1 cellular context compared by ENCODE assay signal in the genomic region with DNA sequence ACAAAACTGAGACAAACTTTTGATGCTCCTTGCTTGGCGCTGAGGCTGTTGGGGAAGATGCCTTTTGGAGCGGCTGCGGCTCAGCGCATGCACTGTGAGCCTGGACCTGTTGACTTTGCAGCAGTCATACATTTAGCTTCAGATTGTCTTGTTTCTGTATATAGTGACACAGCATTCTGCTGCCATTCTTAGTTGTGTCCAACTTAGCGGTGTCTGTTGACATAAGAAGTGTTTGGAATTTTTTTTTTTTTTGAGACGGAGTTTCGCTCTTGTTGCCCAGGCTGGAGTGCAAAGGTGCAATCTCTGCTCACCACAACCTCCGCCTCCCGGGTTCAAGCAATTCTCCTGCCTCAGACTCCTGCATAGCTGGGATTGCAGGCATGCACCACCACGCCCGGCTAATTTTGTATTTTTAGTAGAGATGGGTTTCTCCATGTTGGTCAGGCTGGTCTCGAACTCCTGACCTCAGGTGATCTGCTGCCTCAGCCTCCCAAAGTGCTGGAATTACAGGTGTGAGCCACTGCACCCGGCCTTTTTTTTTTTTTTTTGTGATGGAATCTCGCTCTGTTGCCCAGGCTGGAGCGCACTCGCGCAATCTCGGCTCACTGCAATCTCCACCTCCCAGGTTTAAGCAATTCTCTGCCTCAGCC.
TF ChIP-seq lines count a peak whose summit lies in the region.
"Not testable (repeated sequence)": the region's sequence is repeated elsewhere in the genome, so short reads cannot be mapped to it uniquely, and the experiment has no call there.

No MANE protein-coding gene starts in this region.

TF ChIP-seq in HepG2, 621 proteins besides CTCF, POLR2A, EP300 and RAD21 (continued from another document and continues in another):
- TF ChIP-seq, protein P1, sequence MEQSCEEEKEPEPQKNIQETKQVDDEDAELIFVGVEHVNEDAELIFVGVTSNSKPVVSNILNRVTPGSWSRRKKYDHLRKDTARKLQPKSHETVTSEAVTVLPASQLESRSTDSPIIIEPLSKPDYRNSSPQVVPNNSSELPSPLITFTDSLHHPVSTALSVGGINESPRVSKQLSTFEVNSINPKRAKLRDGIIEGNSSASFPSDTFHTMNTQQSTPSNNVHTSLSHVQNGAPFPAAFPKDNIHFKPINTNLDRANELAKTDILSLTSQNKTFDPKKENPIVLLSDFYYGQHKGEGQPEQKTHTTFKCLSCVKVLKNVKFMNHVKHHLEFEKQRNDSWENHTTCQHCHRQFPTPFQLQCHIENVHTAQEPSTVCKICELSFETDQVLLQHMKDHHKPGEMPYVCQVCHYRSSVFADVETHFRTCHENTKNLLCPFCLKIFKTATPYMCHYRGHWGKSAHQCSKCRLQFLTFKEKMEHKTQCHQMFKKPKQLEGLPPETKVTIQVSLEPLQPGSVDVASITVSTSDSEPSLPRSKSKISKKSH (CRISPR knock-in tag; IDR thresholded peaks at IDR 0.05; ENCODE audit: borderline replicate concordance), result 0 out of 2 replicates have a peak, but pooled peaks have one; percentile 28
- not testable (repeated sequence) for TF ChIP-seq ATF7 (IDR thresholded peaks at IDR 0.05)
- peak; percentile 64; the same call in 1 of the 2 replicates for TF ChIP-seq ATF7 (CRISPR knock-in tag; IDR thresholded peaks at IDR 0.05)
- TF ChIP-seq, protein P2, sequence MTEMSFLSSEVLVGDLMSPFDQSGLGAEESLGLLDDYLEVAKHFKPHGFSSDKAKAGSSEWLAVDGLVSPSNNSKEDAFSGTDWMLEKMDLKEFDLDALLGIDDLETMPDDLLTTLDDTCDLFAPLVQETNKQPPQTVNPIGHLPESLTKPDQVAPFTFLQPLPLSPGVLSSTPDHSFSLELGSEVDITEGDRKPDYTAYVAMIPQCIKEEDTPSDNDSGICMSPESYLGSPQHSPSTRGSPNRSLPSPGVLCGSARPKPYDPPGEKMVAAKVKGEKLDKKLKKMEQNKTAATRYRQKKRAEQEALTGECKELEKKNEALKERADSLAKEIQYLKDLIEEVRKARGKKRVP (CRISPR knock-in tag; IDR thresholded peaks at IDR 0.05), result peak in 1 of 2 experiments; percentile 83; a peak in 2 of 4 replicates
- TF ChIP-seq YY1 (IDR thresholded peaks at IDR 0.05; ENCODE audit: insufficient read depth, insufficient replicate concordance, low read depth, low read length), result peak; percentile 51
- 0 out of 2 replicates have a peak, but pooled peaks have one; percentile 23 for TF ChIP-seq KDM6A (CRISPR knock-in tag; IDR thresholded peaks at IDR 0.05; ENCODE audit: low read depth)
- TF ChIP-seq ZBTB38 (CRISPR knock-in tag; IDR thresholded peaks at IDR 0.05), result peak; percentile 43; the same call in 1 of the 2 replicates
- 0 out of 2 replicates have a peak, but pooled peaks have one; percentile 80 for TF ChIP-seq ZNF510 (CRISPR knock-in tag; IDR thresholded peaks at IDR 0.05; ENCODE audit: low read depth)
- TF ChIP-seq HIVEP1 (CRISPR knock-in tag; IDR thresholded peaks at IDR 0.05), result 0 out of 2 replicates have a peak, but pooled peaks have one; percentile 26
- TF ChIP-seq PITX1 (CRISPR knock-in tag; IDR thresholded peaks at IDR 0.05), result peak; percentile 38; the same call in 1 of the 2 replicates
- peak; percentile 63; the same call in 1 of the 2 replicates for TF ChIP-seq ZC3H13 (CRISPR knock-in tag; IDR thresholded peaks at IDR 0.05)
- TF ChIP-seq MAFG (CRISPR knock-in tag; IDR thresholded peaks at IDR 0.05), result peak; percentile 93
- peak; percentile 87 for TF ChIP-seq ADNP (CRISPR knock-in tag; IDR thresholded peaks at IDR 0.05)
- peak; percentile 61; the same call in 1 of the 2 replicates for TF ChIP-seq ZNF350 (CRISPR knock-in tag; IDR thresholded peaks at IDR 0.05; ENCODE audit: borderline replicate concordance, low read depth)
- TF ChIP-seq, protein P3, sequence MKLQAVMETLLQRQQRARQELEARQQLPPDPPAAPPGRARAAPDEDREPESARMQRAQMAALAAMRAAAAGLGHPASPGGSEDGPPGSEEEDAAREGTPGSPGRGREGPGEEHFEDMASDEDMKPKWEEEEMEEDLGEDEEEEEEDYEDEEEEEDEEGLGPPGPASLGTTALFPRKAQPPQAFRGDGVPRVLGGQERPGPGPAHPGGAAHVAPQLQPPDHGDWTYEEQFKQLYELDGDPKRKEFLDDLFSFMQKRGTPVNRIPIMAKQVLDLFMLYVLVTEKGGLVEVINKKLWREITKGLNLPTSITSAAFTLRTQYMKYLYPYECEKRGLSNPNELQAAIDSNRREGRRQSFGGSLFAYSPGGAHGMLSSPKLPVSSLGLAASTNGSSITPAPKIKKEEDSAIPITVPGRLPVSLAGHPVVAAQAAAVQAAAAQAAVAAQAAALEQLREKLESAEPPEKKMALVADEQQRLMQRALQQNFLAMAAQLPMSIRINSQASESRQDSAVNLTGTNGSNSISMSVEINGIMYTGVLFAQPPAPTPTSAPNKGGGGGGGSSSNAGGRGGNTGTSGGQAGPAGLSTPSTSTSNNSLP (IDR thresholded peaks at IDR 0.05; ENCODE audit: low read depth, low read length), result peak; percentile 70; the same call in 1 of the 2 replicates
- peak; percentile 29; the same call in 1 of the 2 replicates for TF ChIP-seq ZFP37 (CRISPR knock-in tag; IDR thresholded peaks at IDR 0.05; ENCODE audit: borderline replicate concordance)
- TF ChIP-seq, protein P4, sequence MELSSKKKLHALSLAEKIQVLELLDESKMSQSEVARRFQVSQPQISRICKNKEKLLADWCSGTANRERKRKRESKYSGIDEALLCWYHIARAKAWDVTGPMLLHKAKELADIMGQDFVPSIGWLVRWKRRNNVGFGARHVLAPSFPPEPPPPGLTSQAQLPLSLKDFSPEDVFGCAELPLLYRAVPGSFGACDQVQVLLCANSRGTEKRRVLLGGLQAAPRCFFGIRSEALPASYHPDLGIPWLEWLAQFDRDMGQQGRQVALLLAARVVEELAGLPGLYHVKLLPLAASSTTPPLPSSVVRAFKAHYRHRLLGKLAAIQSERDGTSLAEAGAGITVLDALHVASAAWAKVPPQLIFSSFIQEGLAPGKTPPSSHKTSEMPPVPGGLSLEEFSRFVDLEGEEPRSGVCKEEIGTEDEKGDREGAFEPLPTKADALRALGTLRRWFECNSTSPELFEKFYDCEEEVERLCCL (CRISPR knock-in tag; IDR thresholded peaks at IDR 0.05; ENCODE audit: borderline replicate concordance), result 0 out of 2 replicates have a peak, but pooled peaks have one; percentile 70
- peak; percentile 7; the same call in 1 of the 2 replicates for TF ChIP-seq LCORL (IDR thresholded peaks at IDR 0.05)
- peak; percentile 85; the same call in 1 of the 2 replicates for TF ChIP-seq LCORL (CRISPR knock-in tag; IDR thresholded peaks at IDR 0.05)
- TF ChIP-seq ZNF441 (CRISPR knock-in tag; IDR thresholded peaks at IDR 0.05; ENCODE audit: borderline replicate concordance), result peak; percentile 97
- peak; percentile 43; the same call in 1 of the 2 replicates for TF ChIP-seq HOXD1 (CRISPR knock-in tag; IDR thresholded peaks at IDR 0.05)
- TF ChIP-seq, protein P5, sequence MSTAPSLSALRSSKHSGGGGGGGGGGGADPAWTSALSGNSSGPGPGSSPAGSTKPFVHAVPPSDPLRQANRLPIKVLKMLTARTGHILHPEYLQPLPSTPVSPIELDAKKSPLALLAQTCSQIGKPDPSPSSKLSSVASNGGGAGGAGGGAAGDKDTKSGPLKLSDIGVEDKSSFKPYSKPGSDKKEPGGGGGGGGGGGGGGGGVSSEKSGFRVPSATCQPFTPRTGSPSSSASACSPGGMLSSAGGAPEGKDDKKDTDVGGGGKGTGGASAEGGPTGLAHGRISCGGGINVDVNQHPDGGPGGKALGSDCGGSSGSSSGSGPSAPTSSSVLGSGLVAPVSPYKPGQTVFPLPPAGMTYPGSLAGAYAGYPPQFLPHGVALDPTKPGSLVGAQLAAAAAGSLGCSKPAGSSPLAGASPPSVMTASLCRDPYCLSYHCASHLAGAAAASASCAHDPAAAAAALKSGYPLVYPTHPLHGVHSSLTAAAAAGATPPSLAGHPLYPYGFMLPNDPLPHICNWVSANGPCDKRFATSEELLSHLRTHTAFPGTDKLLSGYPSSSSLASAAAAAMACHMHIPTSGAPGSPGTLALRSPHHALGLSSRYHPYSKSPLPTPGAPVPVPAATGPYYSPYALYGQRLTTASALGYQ (CRISPR knock-in tag; IDR thresholded peaks at IDR 0.05), result peak; percentile 90
- TF ChIP-seq, protein P6, sequence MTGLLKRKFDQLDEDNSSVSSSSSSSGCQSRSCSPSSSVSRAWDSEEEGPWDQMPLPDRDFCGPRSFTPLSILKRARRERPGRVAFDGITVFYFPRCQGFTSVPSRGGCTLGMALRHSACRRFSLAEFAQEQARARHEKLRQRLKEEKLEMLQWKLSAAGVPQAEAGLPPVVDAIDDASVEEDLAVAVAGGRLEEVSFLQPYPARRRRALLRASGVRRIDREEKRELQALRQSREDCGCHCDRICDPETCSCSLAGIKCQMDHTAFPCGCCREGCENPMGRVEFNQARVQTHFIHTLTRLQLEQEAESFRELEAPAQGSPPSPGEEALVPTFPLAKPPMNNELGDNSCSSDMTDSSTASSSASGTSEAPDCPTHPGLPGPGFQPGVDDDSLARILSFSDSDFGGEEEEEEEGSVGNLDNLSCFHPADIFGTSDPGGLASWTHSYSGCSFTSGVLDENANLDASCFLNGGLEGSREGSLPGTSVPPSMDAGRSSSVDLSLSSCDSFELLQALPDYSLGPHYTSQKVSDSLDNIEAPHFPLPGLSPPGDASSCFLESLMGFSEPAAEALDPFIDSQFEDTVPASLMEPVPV (CRISPR knock-in tag; IDR thresholded peaks at IDR 0.05), result 0 out of 2 replicates have a peak, but pooled peaks have one; percentile 36
- peak; percentile 74 for TF ChIP-seq HDAC2 (CRISPR knock-in tag; IDR thresholded peaks at IDR 0.05)
- 0 out of 2 replicates have a peak, but pooled peaks have one; percentile 41 for TF ChIP-seq ERF (CRISPR knock-in tag; IDR thresholded peaks at IDR 0.05)
- peak; percentile 75 for TF ChIP-seq CEBPG (CRISPR knock-in tag; IDR thresholded peaks at IDR 0.05)
- TF ChIP-seq, protein P7, sequence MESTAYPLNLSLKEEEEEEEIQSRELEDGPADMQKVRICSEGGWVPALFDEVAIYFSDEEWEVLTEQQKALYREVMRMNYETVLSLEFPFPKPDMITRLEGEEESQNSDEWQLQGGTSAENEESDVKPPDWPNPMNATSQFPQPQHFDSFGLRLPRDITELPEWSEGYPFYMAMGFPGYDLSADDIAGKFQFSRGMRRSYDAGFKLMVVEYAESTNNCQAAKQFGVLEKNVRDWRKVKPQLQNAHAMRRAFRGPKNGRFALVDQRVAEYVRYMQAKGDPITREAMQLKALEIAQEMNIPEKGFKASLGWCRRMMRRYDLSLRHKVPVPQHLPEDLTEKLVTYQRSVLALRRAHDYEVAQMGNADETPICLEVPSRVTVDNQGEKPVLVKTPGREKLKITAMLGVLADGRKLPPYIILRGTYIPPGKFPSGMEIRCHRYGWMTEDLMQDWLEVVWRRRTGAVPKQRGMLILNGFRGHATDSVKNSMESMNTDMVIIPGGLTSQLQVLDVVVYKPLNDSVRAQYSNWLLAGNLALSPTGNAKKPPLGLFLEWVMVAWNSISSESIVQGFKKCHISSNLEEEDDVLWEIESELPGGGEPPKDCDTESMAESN (CRISPR knock-in tag; conservative IDR thresholded peaks at IDR 0.05), result 0 out of 2 replicates have a peak, but pooled peaks have one; percentile 37
- 0 out of 2 replicates have a peak, but pooled peaks have one; percentile 23 for TF ChIP-seq ZNF841 (CRISPR knock-in tag; IDR thresholded peaks at IDR 0.05; ENCODE audit: borderline replicate concordance)
- peak; percentile 50; the same call in 1 of the 2 replicates for TF ChIP-seq DMAP1 (CRISPR knock-in tag; IDR thresholded peaks at IDR 0.05)
- 0 out of 2 replicates have a peak, but pooled peaks have one; percentile 46 for TF ChIP-seq ZNF569 (CRISPR knock-in tag; IDR thresholded peaks at IDR 0.05; ENCODE audit: borderline replicate concordance)
- TF ChIP-seq, protein P8, sequence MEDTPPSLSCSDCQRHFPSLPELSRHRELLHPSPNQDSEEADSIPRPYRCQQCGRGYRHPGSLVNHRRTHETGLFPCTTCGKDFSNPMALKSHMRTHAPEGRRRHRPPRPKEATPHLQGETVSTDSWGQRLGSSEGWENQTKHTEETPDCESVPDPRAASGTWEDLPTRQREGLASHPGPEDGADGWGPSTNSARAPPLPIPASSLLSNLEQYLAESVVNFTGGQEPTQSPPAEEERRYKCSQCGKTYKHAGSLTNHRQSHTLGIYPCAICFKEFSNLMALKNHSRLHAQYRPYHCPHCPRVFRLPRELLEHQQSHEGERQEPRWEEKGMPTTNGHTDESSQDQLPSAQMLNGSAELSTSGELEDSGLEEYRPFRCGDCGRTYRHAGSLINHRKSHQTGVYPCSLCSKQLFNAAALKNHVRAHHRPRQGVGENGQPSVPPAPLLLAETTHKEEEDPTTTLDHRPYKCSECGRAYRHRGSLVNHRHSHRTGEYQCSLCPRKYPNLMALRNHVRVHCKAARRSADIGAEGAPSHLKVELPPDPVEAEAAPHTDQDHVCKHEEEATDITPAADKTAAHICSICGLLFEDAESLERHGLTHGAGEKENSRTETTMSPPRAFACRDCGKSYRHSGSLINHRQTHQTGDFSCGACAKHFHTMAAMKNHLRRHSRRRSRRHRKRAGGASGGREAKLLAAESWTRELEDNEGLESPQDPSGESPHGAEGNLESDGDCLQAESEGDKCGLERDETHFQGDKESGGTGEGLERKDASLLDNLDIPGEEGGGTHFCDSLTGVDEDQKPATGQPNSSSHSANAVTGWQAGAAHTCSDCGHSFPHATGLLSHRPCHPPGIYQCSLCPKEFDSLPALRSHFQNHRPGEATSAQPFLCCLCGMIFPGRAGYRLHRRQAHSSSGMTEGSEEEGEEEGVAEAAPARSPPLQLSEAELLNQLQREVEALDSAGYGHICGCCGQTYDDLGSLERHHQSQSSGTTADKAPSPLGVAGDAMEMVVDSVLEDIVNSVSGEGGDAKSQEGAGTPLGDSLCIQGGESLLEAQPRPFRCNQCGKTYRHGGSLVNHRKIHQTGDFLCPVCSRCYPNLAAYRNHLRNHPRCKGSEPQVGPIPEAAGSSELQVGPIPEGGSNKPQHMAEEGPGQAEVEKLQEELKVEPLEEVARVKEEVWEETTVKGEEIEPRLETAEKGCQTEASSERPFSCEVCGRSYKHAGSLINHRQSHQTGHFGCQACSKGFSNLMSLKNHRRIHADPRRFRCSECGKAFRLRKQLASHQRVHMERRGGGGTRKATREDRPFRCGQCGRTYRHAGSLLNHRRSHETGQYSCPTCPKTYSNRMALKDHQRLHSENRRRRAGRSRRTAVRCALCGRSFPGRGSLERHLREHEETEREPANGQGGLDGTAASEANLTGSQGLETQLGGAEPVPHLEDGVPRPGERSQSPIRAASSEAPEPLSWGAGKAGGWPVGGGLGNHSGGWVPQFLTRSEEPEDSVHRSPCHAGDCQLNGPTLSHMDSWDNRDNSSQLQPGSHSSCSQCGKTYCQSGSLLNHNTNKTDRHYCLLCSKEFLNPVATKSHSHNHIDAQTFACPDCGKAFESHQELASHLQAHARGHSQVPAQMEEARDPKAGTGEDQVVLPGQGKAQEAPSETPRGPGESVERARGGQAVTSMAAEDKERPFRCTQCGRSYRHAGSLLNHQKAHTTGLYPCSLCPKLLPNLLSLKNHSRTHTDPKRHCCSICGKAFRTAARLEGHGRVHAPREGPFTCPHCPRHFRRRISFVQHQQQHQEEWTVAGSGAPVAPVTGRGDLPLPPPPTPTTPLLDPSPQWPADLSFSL (CRISPR knock-in tag; IDR thresholded peaks at IDR 0.05), result peak; percentile 66; the same call in 1 of the 2 replicates
- TF ChIP-seq, protein P9, sequence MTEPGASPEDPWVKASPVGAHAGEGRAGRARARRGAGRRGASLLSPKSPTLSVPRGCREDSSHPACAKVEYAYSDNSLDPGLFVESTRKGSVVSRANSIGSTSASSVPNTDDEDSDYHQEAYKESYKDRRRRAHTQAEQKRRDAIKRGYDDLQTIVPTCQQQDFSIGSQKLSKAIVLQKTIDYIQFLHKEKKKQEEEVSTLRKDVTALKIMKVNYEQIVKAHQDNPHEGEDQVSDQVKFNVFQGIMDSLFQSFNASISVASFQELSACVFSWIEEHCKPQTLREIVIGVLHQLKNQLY (CRISPR knock-in tag; IDR thresholded peaks at IDR 0.05), result peak; percentile 87; the same call in 1 of the 2 replicates
